In the genomic region with DNA sequence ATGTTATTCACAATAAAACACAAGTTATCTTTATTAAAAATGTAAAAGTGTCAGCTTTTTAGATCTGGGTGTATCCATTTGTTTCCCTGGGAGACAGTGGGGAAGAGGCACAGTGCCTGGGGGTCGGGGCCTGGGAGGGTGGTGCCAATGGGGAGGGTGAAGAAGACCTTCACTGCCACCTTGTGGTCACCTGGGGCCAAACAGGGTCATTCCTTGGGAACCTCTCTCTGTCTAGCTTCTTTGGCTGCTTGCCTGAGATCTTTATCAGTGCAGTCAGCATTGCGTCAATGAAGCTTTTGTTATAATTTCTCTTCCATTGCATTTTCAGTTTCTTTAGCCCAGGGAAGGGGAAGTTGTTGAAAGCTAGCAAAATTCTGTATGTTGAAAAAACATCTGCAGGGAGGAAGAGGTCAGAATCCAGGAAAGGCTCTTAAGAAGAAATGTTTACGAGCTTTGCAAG, we compare ENCODE assay signal across 9 cellular contexts. TPM values are rescaled to one million over a fixed set of nuclear protein-coding genes. Genes with fewer than 3 reads are reported as not detected.
DNase-seq lines count a peak whose midpoint lies in the region; ATAC-seq and TF ChIP-seq lines count a peak whose summit lies in the region.
"Had no signal": no experiment of that assay in that cellular context is flagged by ENCODE, and none has a peak within 500 bp of the region (broad histone marks: within the 10 kb centered on the region; RNA-seq: fewer than 3 reads in every experiment).

No MANE protein-coding gene starts in this region.

- H3K4me1 ChIP-seq in OCI-LY1 (ENCODE audit: insufficient read depth, low read length, severe bottlenecking), result no peaks in the 10 kb centered on the region
- H3K4me1 ChIP-seq in right atrium auricular region, result peaks cover 0 to 5% of the 10 kb centered on the region in 2 donors

- H3K9me3 ChIP-seq in OCI-LY1 (ENCODE audit: low read length), result no peaks in the 10 kb centered on the region
- no peaks in the 10 kb centered on the region for H3K9me3 ChIP-seq in right atrium auricular region

- ATAC-seq in GM21529 (IDR thresholded peaks at IDR 0.05; ENCODE audit: unreplicated experiment), result peak; percentile 75
- peak; percentile 67 for ATAC-seq in sciatic nerve

- H3K9me2 ChIP-seq in OCI-LY1 (ENCODE audit: low read depth, low read length), result no peaks in the 10 kb centered on the region

- peak; percentile 77 for TF ChIP-seq CTCF in OCI-LY1 (IDR thresholded peaks at IDR 0.05; ENCODE audit: low read length)
- peak; percentile 16 to 66 for TF ChIP-seq CTCF in right atrium auricular region (IDR thresholded peaks at IDR 0.05)
- TF ChIP-seq CTCF in coronary artery (IDR thresholded peaks at IDR 0.05), result no peak

- H3K27me3 Mint-ChIP-seq in activated naive CD4-positive, alpha-beta T cell treated with anti-CD3 and anti-CD28 coated beads for 36 hours (ENCODE audit: low read depth), result peaks cover 8% of the 10 kb centered on the region

- intact Hi-C loops in activated naive CD4-positive, alpha-beta T cell treated with anti-CD3 and anti-CD28 coated beads for 36 hours (cut with micrococcal nuclease), result loop anchor here (1.0 kb wide), 2 partner anchors 144 to 200 kb away; no protein-coding TSS in a partner anchor
- intact Hi-C loops in sciatic nerve (cut with DNase I), result no loop called here

- H3K4me3 Mint-ChIP-seq in activated naive CD4-positive, alpha-beta T cell treated with anti-CD3 and anti-CD28 coated beads for 36 hours, result no peak overlapping the region
- H3K4me3 Mint-ChIP-seq: activated naive CD8-positive, alpha-beta T cell had no signal

- no peaks in the 10 kb centered on the region for H3K36me3 Mint-ChIP-seq in activated naive CD4-positive, alpha-beta T cell treated with anti-CD3 and anti-CD28 coated beads for 36 hours (ENCODE audit: low read depth)
- H3K36me3 Mint-ChIP-seq: activated naive CD8-positive, alpha-beta T cell had no signal

- no peak overlapping the region for H2AFZ ChIP-seq in OCI-LY1 (ENCODE audit: low read length)

- no peaks in the 10 kb centered on the region for H3F3A ChIP-seq in OCI-LY1 (ENCODE audit: insufficient read depth, low read length)

- H3K4me3 ChIP-seq in OCI-LY1 (ENCODE audit: low read depth, low read length, poor library complexity, severe bottlenecking) (no peak overlapping the region), right atrium auricular region (no peak overlapping the region), coronary artery (no peak overlapping the region)

- no peaks in the 10 kb centered on the region for H3K79me2 ChIP-seq in OCI-LY1 (ENCODE audit: insufficient read depth, low read length)

- no peak overlapping the region for H3K27ac ChIP-seq in OCI-LY1 (ENCODE audit: low read depth, low read length, poor library complexity, severe bottlenecking)
- no peak overlapping the region for H3K27ac ChIP-seq in right atrium auricular region
- H3K27ac ChIP-seq in coronary artery, result no peak overlapping the region

- H3K36me3 ChIP-seq in OCI-LY1 (ENCODE audit: insufficient read depth, low read length) (no peaks in the 10 kb centered on the region), right atrium auricular region (no peaks in the 10 kb centered on the region)

- no peak overlapping the region for H3K9ac ChIP-seq in OCI-LY1 (ENCODE audit: low read length)

- no peak overlapping the region for H3K4me2 ChIP-seq in OCI-LY1 (ENCODE audit: low read length)

- no peaks in the 10 kb centered on the region for H3K9me3 Mint-ChIP-seq in activated naive CD4-positive, alpha-beta T cell treated with anti-CD3 and anti-CD28 coated beads for 36 hours

- no peaks in the 10 kb centered on the region; the same call in 1 of the 2 replicates for H3K27me3 ChIP-seq in OCI-LY1 (ENCODE audit: insufficient read depth, low read length)
- H3K27me3 ChIP-seq in right atrium auricular region, result no peaks in the 10 kb centered on the region

- no peak overlapping the region for H3K27ac Mint-ChIP-seq in activated naive CD4-positive, alpha-beta T cell treated with anti-CD3 and anti-CD28 coated beads for 36 hours
- H3K27ac Mint-ChIP-seq: activated naive CD8-positive, alpha-beta T cell had no signal

- H3K4me1 Mint-ChIP-seq in activated naive CD4-positive, alpha-beta T cell treated with anti-CD3 and anti-CD28 coated beads for 36 hours (ENCODE audit: low read depth), result no peaks in the 10 kb centered on the region

- CTCF ChIA-PET in activated naive CD4-positive, alpha-beta T cell treated with anti-CD3 and anti-CD28 coated beads for 36 hours (lab: Charles Lee), result interaction anchor here (0.7 to 2.0 kb wide), 8 partner anchors 15 to 200 kb away, joined by 3 to 10 read pairs (median 4); no protein-coding TSS in a partner anchor

- no peaks in the 10 kb centered on the region for H4K20me1 ChIP-seq in OCI-LY1 (ENCODE audit: insufficient read depth, low read length)

- peak; percentile 54 for DNase-seq in EH (ENCODE audit: low read depth)
- peak; percentile 81 for DNase-seq in HuH-7.5 (ENCODE audit: low spot score)
- peak; percentile 64 for DNase-seq in activated naive CD4-positive, alpha-beta T cell treated with anti-CD3 and anti-CD28 coated beads for 36 hours
- DNase-seq in right atrium auricular region (ENCODE audit: low spot score), result no peak
- no peak for DNase-seq in sciatic nerve (ENCODE audit: low spot score)
- DNase-seq in coronary artery (ENCODE audit: low spot score), result no peak

RNA-seq across cellular contexts. Expression of a gene that starts 39.1 kb away (rescaled TPM):
- total RNA-seq in activated naive CD4-positive, alpha-beta T cell treated with anti-CD3 and anti-CD28 coated beads for 36 hours, result not detected
- total RNA-seq in right atrium auricular region (not detected), sciatic nerve (1.9 TPM)

Comparison
In these comparisons a context has a peak if more than half of its experiments do, and no peak if none do; other contexts are left out.
1. DNase-seq: peak in EH (single experiment), HuH-7.5 (single experiment) and activated naive CD4-positive, alpha-beta T cell treated with anti-CD3 and anti-CD28 coated beads for 36 hours (single experiment); none in right atrium auricular region (single experiment), sciatic nerve (single experiment) and coronary artery (single experiment).